In genomic region chr20:49552007-49552406, GRCh38 we compare ENCODE assay signal across 16 cellular contexts. TPM values are rescaled to one million over a fixed set of nuclear protein-coding genes. Genes with fewer than 3 reads are reported as not detected.
DNase-seq lines count a peak whose midpoint lies in the region; ATAC-seq and TF ChIP-seq lines count a peak whose summit lies in the region.
"Had no signal": no experiment of that assay in that cellular context is flagged by ENCODE, and none has a peak within 500 bp of the region (broad histone marks: within the 10 kb centered on the region; RNA-seq: fewer than 3 reads in every experiment).

No MANE protein-coding gene starts in this region.

- no peak overlapping the region for H3K4me3 Mint-ChIP-seq in naive thymus-derived CD8-positive, alpha-beta T cell
- H3K4me3 Mint-ChIP-seq: natural killer cell treated with Interleukin-12 subunit alpha and Interleukin-12 subunit beta and Interleukin-15 and Interleukin-18, amount 100 ng/mL, for 72 hours had no signal

- intact Hi-C loops in PC-9 (cut with micrococcal nuclease; ENCODE audit: unreplicated experiment) = loop anchor here (5.0 to 10.0 kb wide), 2 partner anchors 215 to 613 kb away; no protein-coding TSS in a partner anchor
- intact Hi-C loops in testis (cut with DNase I; ENCODE audit: low total_unique reads) = no loop called here
- intact Hi-C loops in spleen (cut with DNase I; ENCODE audit: low total_unique reads) = no loop called here

- H3F3A ChIP-seq in PC-9 (ENCODE audit: insufficient read depth, low read depth) = peaks cover 48% of the 10 kb centered on the region

- no peaks in the 10 kb centered on the region for H3K27me3 ChIP-seq in PC-9 (ENCODE audit: insufficient read depth, low read depth)
- H3K27me3 ChIP-seq in muscle layer of duodenum (ENCODE audit: low read depth, low read length) = no peaks in the 10 kb centered on the region
- no peaks in the 10 kb centered on the region for H3K27me3 ChIP-seq in testis
- H3K27me3 ChIP-seq in spleen (replicated peaks in 1 of 7) = peaks cover 0 to 24% (median 0%) of the 10 kb centered on the region in 7 donors
- H3K27me3 ChIP-seq: SJCRH30 had no signal

- H3K27ac ChIP-seq in PC-9 (peak overlapping the region; percentile 92), muscle layer of duodenum (ENCODE audit: low read length) (peak overlapping the region; percentile 75), testis (peak overlapping the region; percentile 21 to 50), spleen (no peak overlapping the region)
- H3K27ac ChIP-seq: SJCRH30 had no signal

- H3K36me3 ChIP-seq in PC-9 (ENCODE audit: low read depth) = peaks cover 24% of the 10 kb centered on the region; the same call in 1 of the 2 replicates
- H3K36me3 ChIP-seq in muscle layer of duodenum (ENCODE audit: control insufficient read depth in 1 of 2, insufficient read depth in 2 of 2, low read length in 2 of 2) = peaks cover 0 to 5% of the 10 kb centered on the region in 2 donors
- no peaks in the 10 kb centered on the region for H3K36me3 ChIP-seq in testis (ENCODE audit: low read depth, missing control alignments)
- no peaks in the 10 kb centered on the region for H3K36me3 ChIP-seq in spleen
- H3K36me3 ChIP-seq: SJCRH30 had no signal

- H3K79me2 ChIP-seq in PC-9 (ENCODE audit: low read depth) = peaks cover 47% of the 10 kb centered on the region

- no peak for ATAC-seq in naive thymus-derived CD8-positive, alpha-beta T cell
- ATAC-seq: GM12878; natural killer cell treated with Interleukin-12 subunit alpha and Interleukin-12 subunit beta and Interleukin-15 and Interleukin-18, amount 100 ng/mL, for 72 hours had no signal

- H3K4me1 ChIP-seq in PC-9 (replicated peaks; ENCODE audit: insufficient read depth) = peaks cover 65% of the 10 kb centered on the region
- peaks cover 0 to 13% of the 10 kb centered on the region in 2 donors for H3K4me1 ChIP-seq in muscle layer of duodenum (ENCODE audit: control insufficient read depth in 1 of 2, insufficient read depth in 2 of 2, low read length in 2 of 2)
- H3K4me1 ChIP-seq in testis = peaks cover 3% of the 10 kb centered on the region
- H3K4me1 ChIP-seq in spleen = no peaks in the 10 kb centered on the region

- POLR2A ChIA-PET in PC-9 (lab: Charles Lee; ENCODE audit: unreplicated experiment) = interaction anchor here (0.6 kb wide), 1 partner anchor 404 kb away, joined by 3 read pairs; no protein-coding TSS in a partner anchor
- POLR2A ChIA-PET in naive thymus-derived CD8-positive, alpha-beta T cell (lab: Charles Lee) = no interaction called here

- H3K9me2 ChIP-seq in PC-9 (ENCODE audit: insufficient read depth) = no peaks in the 10 kb centered on the region

- peaks cover 0 to 7% (median 0%) of the 10 kb centered on the region in 3 donors for H3K36me3 Mint-ChIP-seq in naive thymus-derived CD8-positive, alpha-beta T cell
- H3K36me3 Mint-ChIP-seq: natural killer cell treated with Interleukin-12 subunit alpha and Interleukin-12 subunit beta and Interleukin-15 and Interleukin-18, amount 100 ng/mL, for 72 hours had no signal

- peaks cover 0 to 3% (median 0%) of the 10 kb centered on the region in 4 donors for H3K4me1 Mint-ChIP-seq in naive thymus-derived CD8-positive, alpha-beta T cell

- H3K4me3 ChIP-seq in PC-9 (peak overlapping the region; percentile 21; the same call in 1 of the 2 replicates), muscle layer of duodenum (ENCODE audit: low read depth in 1 of 2, low read length in 2 of 2) (no peak overlapping the region), testis (no peak overlapping the region), spleen (no peak overlapping the region)
- H3K4me3 ChIP-seq: GM12878, SJCRH30 had no signal

- H3K27me3 Mint-ChIP-seq in naive thymus-derived CD8-positive, alpha-beta T cell = peaks cover 3 to 13% (median 6%) of the 10 kb centered on the region in 5 donors
- H3K27me3 Mint-ChIP-seq: brain had no signal

- H2AFZ ChIP-seq in PC-9 = peak overlapping the region; percentile 71

- TF ChIP-seq POLR2A in testis (IDR thresholded peaks at IDR 0.05) = no peak
- no peak for TF ChIP-seq POLR2A in spleen (IDR thresholded peaks at IDR 0.05)

- no peaks in the 10 kb centered on the region for H4K20me1 ChIP-seq in PC-9 (ENCODE audit: insufficient read depth)

- 60% methylated on average over 1 of the region's 1 CpG for WGBS in testis, 2 donors
- WGBS in spleen, 5 donors = 19 to 46% (median 26%) methylated on average over 1 of the region's 1 CpG

- peak overlapping the region; percentile 70 for H3K4me2 ChIP-seq in PC-9

- no TSS peak for BruUV-seq in PC-9 (replicated peaks; lab: Mats Ljungman, UMichigan)

- DNase-seq in PC-9 (peak in 1 of 2 experiments; percentile 62), fibroblast of peridontal ligament (ENCODE audit: extremely low read depth) (peak; percentile 47), testis (no peak), spleen (no peak), amniotic stem cell (lab: John Stamatoyannopoulos, UW) (no peak)
- DNase-seq in naive thymus-derived CD8-positive, alpha-beta T cell = no peak
- DNase-seq: activated gamma-delta T cell treated with Interleukin-2 at 50 U/mL for 16 hours; DMS79 treated with DMSO at 0.1 percent for 48 hours; effector memory CD4-positive, alpha-beta T cell; kidney glomerular epithelial cell; NCI-H2081 treated with DMSO at 0.1 percent for 48 hours; SJCRH30 had no signal

- no peak overlapping the region for H3K27ac Mint-ChIP-seq in naive thymus-derived CD8-positive, alpha-beta T cell
- H3K27ac Mint-ChIP-seq: natural killer cell treated with Interleukin-12 subunit alpha and Interleukin-12 subunit beta and Interleukin-15 and Interleukin-18, amount 100 ng/mL, for 72 hours had no signal

- H3K9me3 Mint-ChIP-seq in naive thymus-derived CD8-positive, alpha-beta T cell = peaks cover 0 to 11% (median 1%) of the 10 kb centered on the region in 9 donors
- H3K9me3 Mint-ChIP-seq: natural killer cell treated with Interleukin-12 subunit alpha and Interleukin-12 subunit beta and Interleukin-15 and Interleukin-18, amount 100 ng/mL, for 72 hours had no signal

- TF ChIP-seq CTCF in PC-9 (conservative IDR thresholded peaks at IDR 0.05) (no peak), testis (IDR thresholded peaks at IDR 0.05) (no peak), spleen (IDR thresholded peaks at IDR 0.05 in 8 of 11, conservative IDR thresholded peaks at IDR 0.05 in 3 of 11) (no peak)

- peaks cover 16% of the 10 kb centered on the region; the same call in 1 of the 2 replicates for H3K9me3 ChIP-seq in PC-9 (ENCODE audit: insufficient read depth, low read depth)
- H3K9me3 ChIP-seq in muscle layer of duodenum (ENCODE audit: control insufficient read depth in 1 of 2, low read length in 2 of 2) = no peaks in the 10 kb centered on the region
- no peaks in the 10 kb centered on the region for H3K9me3 ChIP-seq in testis
- peaks cover 0 to 14% (median 2%) of the 10 kb centered on the region in 8 donors for H3K9me3 ChIP-seq in spleen

- CTCF ChIA-PET in PC-9 (lab: Charles Lee) = interaction anchor here (0.6 to 1.5 kb wide), 5 partner anchors 10 to 732 kb away, joined by 3 to 10 read pairs (median 4); no protein-coding TSS in a partner anchor

RNA-seq across cellular contexts. Expression of gene PTGIS, which starts 15.9 kb away (rescaled TPM):
- 26.9 and 30.3 TPM in 2 replicates for total RNA-seq in PC-9 (2021)
- 10 to 100 TPM; 12.2 to 13.0 TPM for total RNA-seq in testis
- polyA plus RNA-seq in testis (ENCODE audit: insufficient read depth, low read depth, low replicate concordance) = 30.3 TPM
- total RNA-seq in spleen = 1 to 10 TPM in 3 of 7 donors, under 1 TPM in 4; 0.34 to 1.6 (median 0.98) TPM
- polyA plus RNA-seq in spleen = 1 to 10 TPM in 1 of 3 donors, under 1 TPM in 2; 0.15 to 1.5 (median 0.86) TPM
- total RNA-seq in naive thymus-derived CD8-positive, alpha-beta T cell = not detected
- not detected for polyA plus RNA-seq in naive thymus-derived CD8-positive, alpha-beta T cell
- polyA plus RNA-seq: GM12878 had no signal

Comparison
In these comparisons a context has a peak if more than half of its experiments do, and no peak if none do; other contexts are left out.
1. H3K27ac ChIP-seq: peak in PC-9 (single experiment), muscle layer of duodenum (single experiment) and testis (2 of 2); none in spleen (0 of 8).
2. RNA of gene PTGIS, which starts 15.9 kb away (total RNA-seq): 26.9 to 30.3 TPM in PC-9 and 12.2 to 13.0 TPM in testis; 0.34 to 1.6 TPM in spleen and not detected in naive thymus-derived CD8-positive, alpha-beta T cell; every median in the first group is over 4 times any median in the second.